ENCODE assay signal across 1 cellular context in genomic region chr2:159063677-159064076, GRCh38.
TF ChIP-seq lines count a peak whose summit lies in the region.

No MANE protein-coding gene starts in this region.

TF ChIP-seq in H1, 55 proteins besides CTCF, POLR2A, EP300 and RAD21:
- TF ChIP-seq BRCA1 (IDR thresholded peaks at IDR 0.05; ENCODE audit: low read depth, low read length) (no peak), BCL11A (IDR thresholded peaks at IDR 0.05; ENCODE audit: low read depth in 2 of 2, low read length in 2 of 2) (no peak), CBX8 (IDR thresholded peaks at IDR 0.05; ENCODE audit: borderline replicate concordance, low read depth, low read length) (no peak), POLR2AphosphoS5 (IDR thresholded peaks at IDR 0.05; ENCODE audit: low read depth, low read length) (no peak), HDAC2 (IDR thresholded peaks at IDR 0.05; ENCODE audit: borderline replicate concordance in 1 of 2, low read depth in 2 of 2, low read length in 2 of 2) (no peak), RFX5 (IDR thresholded peaks at IDR 0.05; ENCODE audit: borderline replicate concordance, low read depth, low read length) (no peak), CHD2 (IDR thresholded peaks at IDR 0.05; ENCODE audit: low read length) (no peak)
